Comparison of ENCODE assay signal across 8 cellular contexts in the genomic region with DNA sequence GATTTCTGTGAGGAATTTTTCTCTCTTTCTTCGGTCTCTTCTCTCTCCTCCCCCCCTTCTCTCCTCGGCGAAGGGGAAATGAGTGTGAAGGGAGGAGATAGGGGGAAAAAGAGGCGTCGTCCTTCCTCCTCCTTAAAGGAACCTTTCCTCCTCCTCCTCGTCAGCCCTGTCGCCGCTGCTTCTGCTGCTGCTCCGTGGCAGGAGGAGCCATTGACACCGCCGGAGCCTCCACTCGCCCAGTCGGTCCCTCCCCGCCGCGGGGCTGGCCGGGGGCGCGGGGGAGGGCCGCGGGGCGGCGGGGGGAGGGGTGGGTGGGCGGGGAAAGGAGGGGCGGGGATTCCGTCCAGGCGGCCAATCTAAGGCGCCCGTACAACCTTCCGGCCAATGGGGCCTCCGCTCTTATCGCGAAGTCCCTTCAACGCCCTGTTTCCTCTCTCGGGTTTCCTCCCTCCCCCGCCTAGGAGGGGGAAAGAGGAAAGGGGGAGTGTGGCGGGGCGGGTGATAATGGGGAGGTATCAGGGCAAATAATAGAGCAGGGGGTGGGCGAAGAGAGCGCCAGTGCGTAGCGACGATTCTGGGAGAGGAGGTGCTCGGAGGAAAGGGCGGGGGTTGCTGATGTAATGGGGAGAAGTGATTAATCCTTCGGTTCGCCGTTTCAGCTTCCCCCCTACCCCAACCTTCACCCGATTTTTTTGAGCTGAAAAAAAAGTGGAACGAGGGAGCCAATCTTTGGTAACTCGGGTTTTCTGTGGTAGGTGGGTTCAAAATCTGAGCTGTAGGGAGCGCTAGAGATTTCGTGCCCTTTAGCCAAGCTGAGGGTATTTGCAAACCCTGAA. TPM values are rescaled to one million over a fixed set of nuclear protein-coding genes. Genes with fewer than 3 reads are reported as not detected.
DNase-seq lines count a peak whose midpoint lies in the region; ATAC-seq and TF ChIP-seq lines count a peak whose summit lies in the region.

A gene (minus strand): TSS at position 238 of the 836 bp plus-strand sequence. CDS start 778 bp downstream, outside the sequence.

- H3K27me3 Mint-ChIP-seq in activated naive CD4-positive, alpha-beta T cell treated with anti-CD3 and anti-CD28 coated beads, Interleukin-2, amount 50 U/mL, for 24 hours: no peaks in the 10 kb centered on the region

- ATAC-seq in HG02610 (IDR thresholded peaks at IDR 0.05; ENCODE audit: unreplicated experiment) (peak; percentile 94), SK-N-SH treated with all-trans-retinoic acid at 6 μM for 48 hours (peak; percentile 90)

- TF ChIP-seq POLR2A in GM10847 (IDR thresholded peaks at IDR 0.05; ENCODE audit: extremely low read depth, insufficient read length): peak; percentile 69

- H3K4me1 Mint-ChIP-seq in activated naive CD4-positive, alpha-beta T cell treated with anti-CD3 and anti-CD28 coated beads, Interleukin-2, amount 50 U/mL, for 24 hours: peaks cover 42% of the 10 kb centered on the region

- H3K27ac ChIP-seq in temporal lobe (ENCODE audit: low read depth, low read length): peak within 1 kb of the TSS; percentile 90

- no peaks in the 10 kb centered on the region for H3K9me3 Mint-ChIP-seq in activated naive CD4-positive, alpha-beta T cell treated with anti-CD3 and anti-CD28 coated beads, Interleukin-2, amount 50 U/mL, for 24 hours

- peak within 1 kb of the TSS; percentile 92 for H3K4me3 Mint-ChIP-seq in activated naive CD4-positive, alpha-beta T cell treated with anti-CD3 and anti-CD28 coated beads, Interleukin-2, amount 50 U/mL, for 24 hours

- H3K27ac Mint-ChIP-seq in activated naive CD4-positive, alpha-beta T cell treated with anti-CD3 and anti-CD28 coated beads, Interleukin-2, amount 50 U/mL, for 24 hours: peak within 1 kb of the TSS; percentile 97

- DNase-seq in NCI-H1092 (lab: John Stamatoyannopoulos, UW): peak; percentile 94
- peak; percentile 89 for DNase-seq in glomerular endothelial cell (ENCODE audit: extremely low read depth, low read depth, low spot score)
- peak; percentile 95 for DNase-seq in occipital lobe (lab: John Stamatoyannopoulos, UW)

- peaks cover 1% of the 10 kb centered on the region for H3K36me3 Mint-ChIP-seq in activated naive CD4-positive, alpha-beta T cell treated with anti-CD3 and anti-CD28 coated beads, Interleukin-2, amount 50 U/mL, for 24 hours

TF ChIP-seq in SK-N-SH treated with all-trans-retinoic acid at 6 μM for 48 hours, 23 proteins besides CTCF, POLR2A, EP300 and RAD21 (continues in another document):
- TF ChIP-seq ARNTL (CRISPR knock-in tag; IDR thresholded peaks at IDR 0.05; ENCODE audit: borderline replicate concordance, low read depth): no peak
- peak; percentile 71; the same call in 1 of the 2 replicates for TF ChIP-seq GLIS3 (CRISPR knock-in tag; IDR thresholded peaks at IDR 0.05)
- TF ChIP-seq PPARA (CRISPR knock-in tag; IDR thresholded peaks at IDR 0.05; ENCODE audit: borderline replicate concordance): no peak
- TF ChIP-seq, protein P1, sequence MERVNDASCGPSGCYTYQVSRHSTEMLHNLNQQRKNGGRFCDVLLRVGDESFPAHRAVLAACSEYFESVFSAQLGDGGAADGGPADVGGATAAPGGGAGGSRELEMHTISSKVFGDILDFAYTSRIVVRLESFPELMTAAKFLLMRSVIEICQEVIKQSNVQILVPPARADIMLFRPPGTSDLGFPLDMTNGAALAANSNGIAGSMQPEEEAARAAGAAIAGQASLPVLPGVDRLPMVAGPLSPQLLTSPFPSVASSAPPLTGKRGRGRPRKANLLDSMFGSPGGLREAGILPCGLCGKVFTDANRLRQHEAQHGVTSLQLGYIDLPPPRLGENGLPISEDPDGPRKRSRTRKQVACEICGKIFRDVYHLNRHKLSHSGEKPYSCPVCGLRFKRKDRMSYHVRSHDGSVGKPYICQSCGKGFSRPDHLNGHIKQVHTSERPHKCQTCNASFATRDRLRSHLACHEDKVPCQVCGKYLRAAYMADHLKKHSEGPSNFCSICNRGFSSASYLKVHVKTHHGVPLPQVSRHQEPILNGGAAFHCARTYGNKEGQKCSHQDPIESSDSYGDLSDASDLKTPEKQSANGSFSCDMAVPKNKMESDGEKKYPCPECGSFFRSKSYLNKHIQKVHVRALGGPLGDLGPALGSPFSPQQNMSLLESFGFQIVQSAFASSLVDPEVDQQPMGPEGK (CRISPR knock-in tag; IDR thresholded peaks at IDR 0.05; ENCODE audit: borderline replicate concordance): peak; percentile 96
- TF ChIP-seq TCF4 (CRISPR knock-in tag; IDR thresholded peaks at IDR 0.05; ENCODE audit: borderline replicate concordance): no peak; the same call in 1 of the 2 replicates
- TF ChIP-seq, protein P2, sequence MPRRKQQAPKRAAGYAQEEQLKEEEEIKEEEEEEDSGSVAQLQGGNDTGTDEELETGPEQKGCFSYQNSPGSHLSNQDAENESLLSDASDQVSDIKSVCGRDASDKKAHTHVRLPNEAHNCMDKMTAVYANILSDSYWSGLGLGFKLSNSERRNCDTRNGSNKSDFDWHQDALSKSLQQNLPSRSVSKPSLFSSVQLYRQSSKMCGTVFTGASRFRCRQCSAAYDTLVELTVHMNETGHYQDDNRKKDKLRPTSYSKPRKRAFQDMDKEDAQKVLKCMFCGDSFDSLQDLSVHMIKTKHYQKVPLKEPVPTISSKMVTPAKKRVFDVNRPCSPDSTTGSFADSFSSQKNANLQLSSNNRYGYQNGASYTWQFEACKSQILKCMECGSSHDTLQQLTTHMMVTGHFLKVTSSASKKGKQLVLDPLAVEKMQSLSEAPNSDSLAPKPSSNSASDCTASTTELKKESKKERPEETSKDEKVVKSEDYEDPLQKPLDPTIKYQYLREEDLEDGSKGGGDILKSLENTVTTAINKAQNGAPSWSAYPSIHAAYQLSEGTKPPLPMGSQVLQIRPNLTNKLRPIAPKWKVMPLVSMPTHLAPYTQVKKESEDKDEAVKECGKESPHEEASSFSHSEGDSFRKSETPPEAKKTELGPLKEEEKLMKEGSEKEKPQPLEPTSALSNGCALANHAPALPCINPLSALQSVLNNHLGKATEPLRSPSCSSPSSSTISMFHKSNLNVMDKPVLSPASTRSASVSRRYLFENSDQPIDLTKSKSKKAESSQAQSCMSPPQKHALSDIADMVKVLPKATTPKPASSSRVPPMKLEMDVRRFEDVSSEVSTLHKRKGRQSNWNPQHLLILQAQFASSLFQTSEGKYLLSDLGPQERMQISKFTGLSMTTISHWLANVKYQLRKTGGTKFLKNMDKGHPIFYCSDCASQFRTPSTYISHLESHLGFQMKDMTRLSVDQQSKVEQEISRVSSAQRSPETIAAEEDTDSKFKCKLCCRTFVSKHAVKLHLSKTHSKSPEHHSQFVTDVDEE (CRISPR knock-in tag; IDR thresholded peaks at IDR 0.05): no peak; the same call in 1 of the 2 replicates
- TF ChIP-seq ZNF70 (CRISPR knock-in tag; IDR thresholded peaks at IDR 0.05): no peak
- TF ChIP-seq ESRRG (CRISPR knock-in tag; IDR thresholded peaks at IDR 0.05): no peak; the same call in 1 of the 2 replicates
- TF ChIP-seq SNAI2 (CRISPR knock-in tag; IDR thresholded peaks at IDR 0.05): peak; percentile 77; the same call in 1 of the 2 replicates
- no peak for TF ChIP-seq ZC3H10 (CRISPR knock-in tag; IDR thresholded peaks at IDR 0.05)
- TF ChIP-seq, protein P3, sequence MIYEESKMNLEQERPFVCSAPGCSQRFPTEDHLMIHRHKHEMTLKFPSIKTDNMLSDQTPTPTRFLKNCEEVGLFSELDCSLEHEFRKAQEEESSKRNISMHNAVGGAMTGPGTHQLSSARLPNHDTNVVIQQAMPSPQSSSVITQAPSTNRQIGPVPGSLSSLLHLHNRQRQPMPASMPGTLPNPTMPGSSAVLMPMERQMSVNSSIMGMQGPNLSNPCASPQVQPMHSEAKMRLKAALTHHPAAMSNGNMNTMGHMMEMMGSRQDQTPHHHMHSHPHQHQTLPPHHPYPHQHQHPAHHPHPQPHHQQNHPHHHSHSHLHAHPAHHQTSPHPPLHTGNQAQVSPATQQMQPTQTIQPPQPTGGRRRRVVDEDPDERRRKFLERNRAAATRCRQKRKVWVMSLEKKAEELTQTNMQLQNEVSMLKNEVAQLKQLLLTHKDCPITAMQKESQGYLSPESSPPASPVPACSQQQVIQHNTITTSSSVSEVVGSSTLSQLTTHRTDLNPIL (CRISPR knock-in tag; IDR thresholded peaks at IDR 0.05; ENCODE audit: low read depth): no peak; the same call in 1 of the 2 replicates
- TF ChIP-seq, protein P4, sequence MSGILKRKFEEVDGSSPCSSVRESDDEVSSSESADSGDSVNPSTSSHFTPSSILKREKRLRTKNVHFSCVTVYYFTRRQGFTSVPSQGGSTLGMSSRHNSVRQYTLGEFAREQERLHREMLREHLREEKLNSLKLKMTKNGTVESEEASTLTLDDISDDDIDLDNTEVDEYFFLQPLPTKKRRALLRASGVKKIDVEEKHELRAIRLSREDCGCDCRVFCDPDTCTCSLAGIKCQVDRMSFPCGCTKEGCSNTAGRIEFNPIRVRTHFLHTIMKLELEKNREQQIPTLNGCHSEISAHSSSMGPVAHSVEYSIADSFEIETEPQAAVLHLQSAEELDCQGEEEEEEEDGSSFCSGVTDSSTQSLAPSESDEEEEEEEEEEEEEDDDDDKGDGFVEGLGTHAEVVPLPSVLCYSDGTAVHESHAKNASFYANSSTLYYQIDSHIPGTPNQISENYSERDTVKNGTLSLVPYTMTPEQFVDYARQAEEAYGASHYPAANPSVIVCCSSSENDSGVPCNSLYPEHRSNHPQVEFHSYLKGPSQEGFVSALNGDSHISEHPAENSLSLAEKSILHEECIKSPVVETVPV (CRISPR knock-in tag; IDR thresholded peaks at IDR 0.05): peak; percentile 67
- TF ChIP-seq RARB (CRISPR knock-in tag; IDR thresholded peaks at IDR 0.05): no peak
- TF ChIP-seq ZNF565 (CRISPR knock-in tag; conservative IDR thresholded peaks at IDR 0.05; ENCODE audit: low read depth): no peak
- TF ChIP-seq, protein P5, sequence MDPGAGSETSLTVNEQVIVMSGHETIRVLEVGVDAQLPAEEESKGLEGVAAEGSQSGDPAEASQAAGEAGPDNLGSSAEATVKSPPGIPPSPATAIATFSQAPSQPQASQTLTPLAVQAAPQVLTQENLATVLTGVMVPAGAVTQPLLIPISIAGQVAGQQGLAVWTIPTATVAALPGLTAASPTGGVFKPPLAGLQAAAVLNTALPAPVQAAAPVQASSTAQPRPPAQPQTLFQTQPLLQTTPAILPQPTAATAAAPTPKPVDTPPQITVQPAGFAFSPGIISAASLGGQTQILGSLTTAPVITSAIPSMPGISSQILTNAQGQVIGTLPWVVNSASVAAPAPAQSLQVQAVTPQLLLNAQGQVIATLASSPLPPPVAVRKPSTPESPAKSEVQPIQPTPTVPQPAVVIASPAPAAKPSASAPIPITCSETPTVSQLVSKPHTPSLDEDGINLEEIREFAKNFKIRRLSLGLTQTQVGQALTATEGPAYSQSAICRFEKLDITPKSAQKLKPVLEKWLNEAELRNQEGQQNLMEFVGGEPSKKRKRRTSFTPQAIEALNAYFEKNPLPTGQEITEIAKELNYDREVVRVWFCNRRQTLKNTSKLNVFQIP (CRISPR knock-in tag; IDR thresholded peaks at IDR 0.05; ENCODE audit: borderline replicate concordance, low read depth): 0 out of 2 replicates have a peak, but pooled peaks have one; percentile 17
- peak; percentile 46 for TF ChIP-seq ISL1 (CRISPR knock-in tag; IDR thresholded peaks at IDR 0.05)
- TF ChIP-seq OSR1 (CRISPR knock-in tag; IDR thresholded peaks at IDR 0.05): no peak

RNA-seq across cellular contexts. Expression of the gene that starts here (rescaled TPM):
- total RNA-seq in glomerular endothelial cell: 41.0 and 43.2 TPM in 2 replicates
- total RNA-seq in occipital lobe: 192 TPM
- total RNA-seq in temporal lobe: 210 TPM

Comparison
In these comparisons a context has a peak if more than half of its experiments do, and no peak if none do; other contexts are left out.
1. Peak in every context shown above with its lines: DNase-seq, ATAC-seq and H3K27ac ChIP-seq.